ENCODE assay signal across 1 cellular context in the genomic region with DNA sequence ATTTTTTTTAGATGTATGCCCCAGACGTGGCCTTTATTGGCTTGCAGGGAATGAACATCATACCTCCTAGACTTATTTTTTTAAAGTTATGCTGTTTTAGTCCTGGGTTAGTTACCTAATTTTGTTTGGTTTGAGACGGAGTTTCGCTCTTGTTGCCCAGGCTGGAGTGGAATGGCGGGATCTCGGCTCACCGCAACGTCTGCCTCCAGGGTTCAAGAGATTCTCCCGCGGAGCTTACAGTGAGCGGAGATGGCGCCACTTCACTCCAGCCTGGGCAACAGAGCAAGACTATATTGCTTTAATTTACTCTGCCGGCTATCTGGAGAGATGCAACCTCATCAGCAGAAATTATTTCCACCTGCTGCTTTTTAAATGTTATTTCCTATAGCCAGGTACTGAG.
A peak's percentile ranks its signal among the peaks of the same experiment; 100 is the strongest.
TF ChIP-seq lines count a peak whose summit lies in the region.

No MANE protein-coding gene starts in this region.

TF ChIP-seq in HepG2, 621 proteins besides CTCF, POLR2A, EP300 and RAD21:
- TF ChIP-seq, protein P1, sequence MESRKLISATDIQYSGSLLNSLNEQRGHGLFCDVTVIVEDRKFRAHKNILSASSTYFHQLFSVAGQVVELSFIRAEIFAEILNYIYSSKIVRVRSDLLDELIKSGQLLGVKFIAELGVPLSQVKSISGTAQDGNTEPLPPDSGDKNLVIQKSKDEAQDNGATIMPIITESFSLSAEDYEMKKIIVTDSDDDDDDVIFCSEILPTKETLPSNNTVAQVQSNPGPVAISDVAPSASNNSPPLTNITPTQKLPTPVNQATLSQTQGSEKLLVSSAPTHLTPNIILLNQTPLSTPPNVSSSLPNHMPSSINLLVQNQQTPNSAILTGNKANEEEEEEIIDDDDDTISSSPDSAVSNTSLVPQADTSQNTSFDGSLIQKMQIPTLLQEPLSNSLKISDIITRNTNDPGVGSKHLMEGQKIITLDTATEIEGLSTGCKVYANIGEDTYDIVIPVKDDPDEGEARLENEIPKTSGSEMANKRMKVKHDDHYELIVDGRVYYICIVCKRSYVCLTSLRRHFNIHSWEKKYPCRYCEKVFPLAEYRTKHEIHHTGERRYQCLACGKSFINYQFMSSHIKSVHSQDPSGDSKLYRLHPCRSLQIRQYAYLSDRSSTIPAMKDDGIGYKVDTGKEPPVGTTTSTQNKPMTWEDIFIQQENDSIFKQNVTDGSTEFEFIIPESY (CRISPR knock-in tag; IDR thresholded peaks at IDR 0.05) = peak; percentile 89
